ENCODE assay signal across 18 cellular contexts in genomic region chr14:102733326-102733725, GRCh38.
"Had no signal": no experiment of that assay in that cellular context is flagged by ENCODE, and none has a peak within 500 bp of the region (broad histone marks: within the 10 kb centered on the region; RNA-seq: fewer than 3 reads in every experiment).

No MANE protein-coding gene starts in this region.

- H3K27me3 Mint-ChIP-seq: activated naive CD8-positive, alpha-beta T cell treated with anti-CD3 and anti-CD28 coated beads, Interleukin-2, amount 50 U/mL, for 24 hours had no signal

- H3K27me3 ChIP-seq: dorsolateral prefrontal cortex, left lung, ovary, stomach, testis had no signal

- H3K4me1 ChIP-seq: left lung, stomach, testis had no signal

- H3K9me3 ChIP-seq: left lung, ovary, stomach, testis had no signal

- DNase-seq: activated CD4-positive, alpha-beta T cell treated with anti-CD3 and anti-CD28 coated beads, Interleukin-2, amount 50 U/mL, for 4 hours; activated CD4-positive, CD25-positive, alpha-beta regulatory T cell treated with anti-CD3 and anti-CD28 coated beads, Interleukin-2, amount 50 U/mL, for 72 hours; activated naive CD4-positive, alpha-beta T cell; activated naive CD8-positive, alpha-beta T cell treated with anti-CD3 and anti-CD28 coated beads, Interleukin-2, amount 50 U/mL, for 24 hours; natural killer cell; ovary; stimulated activated CD4-positive, alpha-beta T cell treated with anti-CD3 and anti-CD28 coated beads, Interleukin-1b, Interleukin-23, amount 100 ng/mL, for 48 hours; stomach; T-helper 9 cell; testis had no signal

- H3K27ac Mint-ChIP-seq: activated naive CD8-positive, alpha-beta T cell treated with anti-CD3 and anti-CD28 coated beads, Interleukin-2, amount 50 U/mL, for 24 hours; activated T-helper 1 cell treated with anti-CD3 and anti-CD28 coated beads, Interleukin-12 subunit alpha, Interleukin-12 subunit beta, Interleukin-2, Interleukin-4 antibody, amounts not matched to agents 30 ng/mL and 10 ng/mL and 1 ng/mL, durations not matched to agents 14 hours and 24 hours and 36 hours had no signal

- H3K4me1 Mint-ChIP-seq: activated naive CD8-positive, alpha-beta T cell treated with anti-CD3 and anti-CD28 coated beads, Interleukin-2, amount 50 U/mL, for 24 hours; natural killer cell had no signal

- H3K36me3 ChIP-seq: ovary had no signal

- H3K4me3 ChIP-seq: dorsolateral prefrontal cortex, left lung, ovary, SK-N-MC, stomach, testis had no signal

- ATAC-seq: activated naive CD8-positive, alpha-beta T cell treated with anti-CD3 and anti-CD28 coated beads, Interleukin-2, amount 50 U/mL, for 24 hours; esophagus mucosa; left lung; natural killer cell had no signal

- H3K36me3 Mint-ChIP-seq: natural killer cell had no signal

- H3K4me3 Mint-ChIP-seq: activated naive CD8-positive, alpha-beta T cell treated with anti-CD3 and anti-CD28 coated beads, Interleukin-2, amount 50 U/mL, for 24 hours; activated T-helper 1 cell treated with anti-CD3 and anti-CD28 coated beads, Interleukin-12 subunit alpha, Interleukin-12 subunit beta, Interleukin-2, Interleukin-4 antibody, amounts not matched to agents 30 ng/mL and 10 ng/mL and 1 ng/mL, durations not matched to agents 14 hours and 24 hours and 36 hours; natural killer cell had no signal

- FAIRE-seq: bronchial epithelial cell, endometrium, islet of Langerhans had no signal

- H3K27ac ChIP-seq: dorsolateral prefrontal cortex, left lung, ovary, SK-N-MC, stomach, testis had no signal

- H3K9me3 Mint-ChIP-seq: activated naive CD8-positive, alpha-beta T cell treated with anti-CD3 and anti-CD28 coated beads, Interleukin-2, amount 50 U/mL, for 24 hours; activated T-helper 1 cell treated with anti-CD3 and anti-CD28 coated beads, Interleukin-12 subunit alpha, Interleukin-12 subunit beta, Interleukin-2, Interleukin-4 antibody, amounts not matched to agents 30 ng/mL and 10 ng/mL and 1 ng/mL, durations not matched to agents 14 hours and 24 hours and 36 hours; natural killer cell had no signal
